8 cellular contexts compared by ENCODE assay signal in the genomic region with DNA sequence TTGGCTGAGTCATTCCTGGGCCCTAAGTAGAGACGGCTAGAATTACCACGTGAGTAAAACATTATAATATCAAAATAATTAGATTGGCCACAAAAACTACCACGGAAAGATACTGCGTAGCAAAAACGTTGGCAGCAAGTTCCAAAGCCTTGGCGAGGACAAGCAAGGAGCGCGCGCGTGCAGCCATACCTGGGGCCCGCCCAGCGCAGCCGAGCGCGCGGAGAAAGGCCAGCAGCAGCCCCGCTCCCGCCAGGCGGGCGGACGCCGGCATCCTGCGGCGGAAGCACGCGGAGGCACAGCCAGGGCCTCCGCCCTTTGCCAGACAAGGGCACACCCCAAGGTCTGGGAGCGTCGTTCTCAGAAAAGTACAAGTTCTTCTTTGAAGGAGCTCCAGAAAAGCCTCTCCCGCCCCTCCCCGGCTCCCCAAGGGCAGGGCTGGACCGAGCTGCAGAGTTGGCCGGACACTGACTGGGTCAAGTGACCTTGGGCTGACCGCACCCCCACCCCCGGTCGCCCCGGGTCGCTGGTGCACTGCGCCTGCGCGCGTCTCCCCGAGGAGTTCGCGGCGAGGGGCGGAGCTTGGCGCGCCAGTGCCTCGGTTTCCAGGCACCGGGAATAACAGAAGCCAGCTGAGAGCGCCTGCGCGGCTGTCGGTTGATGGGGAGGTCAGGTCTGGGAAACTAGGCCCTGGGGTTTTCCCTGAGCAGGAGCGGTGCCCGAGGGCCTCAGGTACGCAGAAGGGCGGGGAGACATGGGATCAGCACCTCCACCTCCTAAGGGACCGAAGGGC.
DNase-seq lines count a peak whose midpoint lies in the region; ATAC-seq lines count a peak whose summit lies in the region.

ZC2HC1C (plus strand) TSS at position 621 of the 790 bp plus-strand sequence. CDS start 933 bp downstream, outside the sequence.

- peak; percentile 83 for DNase-seq in NCI-H1436 (lab: John Stamatoyannopoulos, UW)
- no peak for DNase-seq in NCI-H1436 treated with DMSO at 0.1 percent for 48 hours (lab: John Stamatoyannopoulos, UW)
- DNase-seq in NCI-H2227 (lab: John Stamatoyannopoulos, UW; ENCODE audit: unreplicated experiment) = peak; percentile 67
- peak; percentile 75 for DNase-seq in activated CD4-positive, alpha-beta T cell treated with anti-CD3 and anti-CD28 coated beads for 48 hours
- DNase-seq in dedifferentiated amniotic fluid mesenchymal stem cell (ENCODE audit: extremely low spot score) = peak; percentile 52
- DNase-seq in left kidney (ENCODE audit: low read depth, low spot score) = peak; percentile 97
- peak; percentile 65 for DNase-seq in stimulated activated CD4-positive, alpha-beta T cell treated with anti-CD3 and anti-CD28 coated beads, Interleukin-1b, Interleukin-23, amount 100 ng/mL, for 48 hours

- ATAC-seq in HG03066 (IDR thresholded peaks at IDR 0.05; ENCODE audit: low read depth, unreplicated experiment) = peak; percentile 74
